Comparison of ENCODE assay signal across 1 cellular context in genomic region chr17:72515291-72516065, GRCh38.
TF ChIP-seq lines count a peak whose summit lies in the region.

No MANE protein-coding gene starts in this region.

TF ChIP-seq in HepG2, 621 proteins besides CTCF, POLR2A, EP300 and RAD21 (continued from another document):
- TF ChIP-seq, protein P1, sequence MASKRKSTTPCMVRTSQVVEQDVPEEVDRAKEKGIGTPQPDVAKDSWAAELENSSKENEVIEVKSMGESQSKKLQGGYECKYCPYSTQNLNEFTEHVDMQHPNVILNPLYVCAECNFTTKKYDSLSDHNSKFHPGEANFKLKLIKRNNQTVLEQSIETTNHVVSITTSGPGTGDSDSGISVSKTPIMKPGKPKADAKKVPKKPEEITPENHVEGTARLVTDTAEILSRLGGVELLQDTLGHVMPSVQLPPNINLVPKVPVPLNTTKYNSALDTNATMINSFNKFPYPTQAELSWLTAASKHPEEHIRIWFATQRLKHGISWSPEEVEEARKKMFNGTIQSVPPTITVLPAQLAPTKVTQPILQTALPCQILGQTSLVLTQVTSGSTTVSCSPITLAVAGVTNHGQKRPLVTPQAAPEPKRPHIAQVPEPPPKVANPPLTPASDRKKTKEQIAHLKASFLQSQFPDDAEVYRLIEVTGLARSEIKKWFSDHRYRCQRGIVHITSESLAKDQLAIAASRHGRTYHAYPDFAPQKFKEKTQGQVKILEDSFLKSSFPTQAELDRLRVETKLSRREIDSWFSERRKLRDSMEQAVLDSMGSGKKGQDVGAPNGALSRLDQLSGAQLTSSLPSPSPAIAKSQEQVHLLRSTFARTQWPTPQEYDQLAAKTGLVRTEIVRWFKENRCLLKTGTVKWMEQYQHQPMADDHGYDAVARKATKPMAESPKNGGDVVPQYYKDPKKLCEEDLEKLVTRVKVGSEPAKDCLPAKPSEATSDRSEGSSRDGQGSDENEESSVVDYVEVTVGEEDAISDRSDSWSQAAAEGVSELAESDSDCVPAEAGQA (IDR thresholded peaks at IDR 0.05; ENCODE audit: low read depth), result no peak
- TF ChIP-seq, protein P1 (CRISPR knock-in tag; IDR thresholded peaks at IDR 0.05; ENCODE audit: borderline replicate concordance), result no peak
- TF ChIP-seq DPF2 (CRISPR knock-in tag; IDR thresholded peaks at IDR 0.05; ENCODE audit: borderline replicate concordance, low read depth) (no peak), ZNF331 (CRISPR knock-in tag; IDR thresholded peaks at IDR 0.05) (no peak), NBN (conservative IDR thresholded peaks at IDR 0.05) (no peak)
- TF ChIP-seq, protein P2, sequence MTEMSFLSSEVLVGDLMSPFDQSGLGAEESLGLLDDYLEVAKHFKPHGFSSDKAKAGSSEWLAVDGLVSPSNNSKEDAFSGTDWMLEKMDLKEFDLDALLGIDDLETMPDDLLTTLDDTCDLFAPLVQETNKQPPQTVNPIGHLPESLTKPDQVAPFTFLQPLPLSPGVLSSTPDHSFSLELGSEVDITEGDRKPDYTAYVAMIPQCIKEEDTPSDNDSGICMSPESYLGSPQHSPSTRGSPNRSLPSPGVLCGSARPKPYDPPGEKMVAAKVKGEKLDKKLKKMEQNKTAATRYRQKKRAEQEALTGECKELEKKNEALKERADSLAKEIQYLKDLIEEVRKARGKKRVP (CRISPR knock-in tag; IDR thresholded peaks at IDR 0.05), result no peak
TF ChIP-seq in HepG2: peak in this region for 0.
